19 cellular contexts compared by ENCODE assay signal in the genomic region with DNA sequence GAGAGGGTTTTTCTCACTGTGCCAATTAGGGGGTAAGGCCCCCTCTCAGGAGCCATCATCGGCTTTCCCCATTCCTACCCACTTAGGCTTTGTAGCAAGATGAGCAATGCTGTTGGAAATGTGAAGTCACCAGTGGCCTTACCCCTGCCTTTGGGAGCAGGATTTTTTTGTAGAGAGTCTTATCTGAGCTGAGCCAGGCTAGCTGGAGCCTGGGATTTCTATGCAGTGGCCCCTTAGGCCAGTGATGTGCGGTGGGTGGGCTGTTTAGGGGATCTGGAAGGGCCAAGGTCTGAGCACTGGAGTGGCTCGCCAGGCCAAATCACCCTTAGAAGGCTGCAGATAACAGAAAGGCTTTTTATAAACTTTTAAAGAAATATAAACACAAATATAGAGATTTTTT. TPM values are rescaled to one million over a fixed set of nuclear protein-coding genes. Genes with fewer than 3 reads are reported as not detected.
DNase-seq lines count a peak whose midpoint lies in the region; TF ChIP-seq lines count a peak whose summit lies in the region.
"Had no signal": no experiment of that assay in that cellular context is flagged by ENCODE, and none has a peak within 500 bp of the region (broad histone marks: within the 10 kb centered on the region; RNA-seq: fewer than 3 reads in every experiment).

No MANE protein-coding gene starts in this region.

- WGBS in hepatocyte (ENCODE audit: low lambda C conversion rate, missing lambda C conversion rate) = 45% methylated on average over 3 of the region's 3 CpGs
- WGBS in thymus = 95% methylated on average over 3 of the region's 3 CpGs

- H4K20me1 ChIP-seq in hepatocyte (ENCODE audit: insufficient read depth, poor library complexity, severe bottlenecking) = no peaks in the 10 kb centered on the region

- no peak overlapping the region for H3K4me2 ChIP-seq in hepatocyte

- no peak overlapping the region for H3K4me3 ChIP-seq in WERI-Rb-1 (ENCODE audit: low read depth, low read length)
- H3K4me3 ChIP-seq in hepatocyte = no peak overlapping the region
- H3K4me3 ChIP-seq in thymus (ENCODE audit: low read length) = no peak overlapping the region
- H3K4me3 ChIP-seq: ovary, testis had no signal

- CTCF ChIA-PET in activated naive CD4-positive, alpha-beta T cell treated with anti-CD3 and anti-CD28 coated beads, Interleukin-2, amount 10 ng/mL, durations not matched to agents 7 days and 5 days (lab: Charles Lee) = interaction anchor here (1.7 to 5.8 kb wide), 4 partner anchors 10 to 26 kb away, joined by 5 to 97 read pairs (median 33); partner anchors contain the start of genes IL2RG and MED12

- H3K4me3 Mint-ChIP-seq in activated naive CD4-positive, alpha-beta T cell treated with anti-CD3 and anti-CD28 coated beads, Interleukin-2, amount 10 ng/mL, durations not matched to agents 7 days and 5 days = no peak overlapping the region
- H3K4me3 Mint-ChIP-seq: WTC11 had no signal

- H3K36me3 ChIP-seq in WERI-Rb-1 (no peaks in the 10 kb centered on the region), hepatocyte (replicated peaks; ENCODE audit: insufficient read depth, low read depth) (no peaks in the 10 kb centered on the region), thymus (ENCODE audit: control insufficient read depth, insufficient read depth) (peaks cover 6% of the 10 kb centered on the region)
- H3K36me3 ChIP-seq: ovary had no signal

- no peaks in the 10 kb centered on the region for H3K9me2 ChIP-seq in hepatocyte (replicated peaks; ENCODE audit: insufficient read depth)

- TF ChIP-seq CTCF in WERI-Rb-1 (IDR thresholded peaks at IDR 0.05; ENCODE audit: low read depth, low read length) (no peak), hepatocyte (IDR thresholded peaks at IDR 0.05; ENCODE audit: poor library complexity) (no peak)

- no peak overlapping the region for H2AFZ ChIP-seq in hepatocyte

- peaks cover 77% of the 10 kb centered on the region for H3K4me1 Mint-ChIP-seq in activated naive CD4-positive, alpha-beta T cell treated with anti-CD3 and anti-CD28 coated beads, Interleukin-2, amount 10 ng/mL, durations not matched to agents 7 days and 5 days

- DNase-seq in activated naive CD4-positive, alpha-beta T cell treated with anti-CD3 and anti-CD28 coated beads, Interleukin-2, amount 10 ng/mL, durations not matched to agents 7 days and 5 days = no peak
- DNase-seq in activated naive CD4-positive, alpha-beta T cell treated with anti-CD3 and anti-CD28 coated beads, Interleukin-2, amount 50 U/mL, for 16 hours = no peak
- DNase-seq in WERI-Rb-1 (no peak), hepatocyte (ENCODE audit: low spot score) (no peak), KG1 (lab: John Stamatoyannopoulos, UW) (no peak), retina (no peak), NCI-H2227 (lab: John Stamatoyannopoulos, UW; ENCODE audit: unreplicated experiment) (no peak)
- DNase-seq: activated T-cell treated with anti-CD3 and anti-CD28 coated beads, Interleukin-2, amount 50 U/mL, for 1 hour; DMS153; effector CD4-positive, alpha-beta T cell; foreskin fibroblast; NK-92 treated with Interleukin-12 subunit alpha and Interleukin-12 subunit beta, amount 100 ng/mL, for 24 hours; ovary; testis had no signal

- H3K36me3 Mint-ChIP-seq in activated naive CD4-positive, alpha-beta T cell treated with anti-CD3 and anti-CD28 coated beads, Interleukin-2, amount 10 ng/mL, durations not matched to agents 7 days and 5 days = peaks cover 27% of the 10 kb centered on the region

- H3K4me1 ChIP-seq in hepatocyte (ENCODE audit: insufficient read depth) = peaks cover 32% of the 10 kb centered on the region
- peaks cover 15% of the 10 kb centered on the region for H3K4me1 ChIP-seq in thymus (ENCODE audit: control insufficient read depth, insufficient read depth, low read length)

- H3K9me3 ChIP-seq in WERI-Rb-1 (ENCODE audit: severe bottlenecking) = no peaks in the 10 kb centered on the region
- no peaks in the 10 kb centered on the region for H3K9me3 ChIP-seq in hepatocyte (ENCODE audit: low read depth)
- no peaks in the 10 kb centered on the region for H3K9me3 ChIP-seq in thymus (ENCODE audit: control insufficient read depth)
- H3K9me3 ChIP-seq: ovary, testis had no signal

- H3K27ac ChIP-seq in WERI-Rb-1 (peak overlapping the region; percentile 70), hepatocyte (peak overlapping the region; percentile 84), thymus (ENCODE audit: low read depth) (peak overlapping the region; percentile 60)
- H3K27ac ChIP-seq: ovary, testis had no signal

- peaks cover 4% of the 10 kb centered on the region for H3K27me3 Mint-ChIP-seq in activated naive CD4-positive, alpha-beta T cell treated with anti-CD3 and anti-CD28 coated beads, Interleukin-2, amount 10 ng/mL, durations not matched to agents 7 days and 5 days

- peak overlapping the region; percentile 93 for H3K27ac Mint-ChIP-seq in activated naive CD4-positive, alpha-beta T cell treated with anti-CD3 and anti-CD28 coated beads, Interleukin-2, amount 10 ng/mL, durations not matched to agents 7 days and 5 days

- H3K9me3 Mint-ChIP-seq in activated naive CD4-positive, alpha-beta T cell treated with anti-CD3 and anti-CD28 coated beads, Interleukin-2, amount 10 ng/mL, durations not matched to agents 7 days and 5 days = no peaks in the 10 kb centered on the region
- H3K9me3 Mint-ChIP-seq: WTC11 had no signal

- H3K27me3 ChIP-seq in WERI-Rb-1 (ENCODE audit: insufficient read depth, low read depth, severe bottlenecking) (peaks cover 12% of the 10 kb centered on the region), hepatocyte (no peaks in the 10 kb centered on the region), thymus (ENCODE audit: control insufficient read depth, insufficient read depth) (no peaks in the 10 kb centered on the region)
- H3K27me3 ChIP-seq: ovary, testis had no signal

- H3K79me2 ChIP-seq in hepatocyte = no peaks in the 10 kb centered on the region

RNA-seq across cellular contexts. Expression of gene CXorf65, which starts 4.2 kb away (rescaled TPM):
- total RNA-seq in hepatocyte = not detected in 2 replicates
- polyA plus RNA-seq in hepatocyte = not detected in 2 replicates
- 40.8 TPM for polyA plus RNA-seq in thymus
- total RNA-seq: astrocyte, HT-29, lung microvascular endothelial cell, ovary, WTC11 had no signal
- polyA plus RNA-seq: ovary had no signal

RNA-seq across cellular contexts. Expression of gene FOXO4, which starts 6.6 kb away (rescaled TPM):
- 9.7 and 10.8 TPM in 2 replicates for total RNA-seq in hepatocyte
- polyA plus RNA-seq in hepatocyte = 3.5 and 6.3 TPM in 2 replicates
- polyA plus RNA-seq in thymus = 12.3 TPM

RNA-seq across cellular contexts. Expression of gene IL2RG, which starts 9.1 kb away (rescaled TPM):
- total RNA-seq in hepatocyte = 7.1 and 14.1 TPM in 2 replicates
- polyA plus RNA-seq in hepatocyte (11.2 and 13.5 TPM in 2 replicates), thymus (197 TPM)
- total RNA-seq: HT-29, lung microvascular endothelial cell had no signal

RNA-seq across cellular contexts. Expression of gene MED12, which starts 16.1 kb away (rescaled TPM):
- 24.9 and 32.7 TPM in 2 replicates for total RNA-seq in hepatocyte
- polyA plus RNA-seq in hepatocyte = 12.9 and 15.7 TPM in 2 replicates
- polyA plus RNA-seq in thymus = 9.3 TPM

RNA-seq across cellular contexts. Expression of gene SNX12, which starts 34.2 kb away (rescaled TPM):
- total RNA-seq in hepatocyte = 61.0 and 68.8 TPM in 2 replicates
- polyA plus RNA-seq in hepatocyte (7.5 and 8.3 TPM in 2 replicates), thymus (23.5 TPM)

Comparison
In these comparisons a context has a peak if more than half of its experiments do, and no peak if none do; other contexts are left out.
1. RNA of gene CXorf65, which starts 4.2 kb away (polyA plus RNA-seq): 40.8 TPM in thymus (single experiment); not detected in hepatocyte; every median in the first group is over 10 times any median in the second.
2. RNA of gene IL2RG, which starts 9.1 kb away (polyA plus RNA-seq): 197 TPM in thymus (single experiment); 11.2 to 13.5 TPM in hepatocyte; every median in the first group is over 10 times any median in the second.
3. Peak in every context shown above with its lines, with median percentiles within 50 percentile points of each other: H3K27ac ChIP-seq.